ENCODE assay signal across 8 cellular contexts in genomic region chr16:75108792-75109731, GRCh38. TPM values are rescaled to one million over a fixed set of nuclear protein-coding genes. Genes with fewer than 3 reads are reported as not detected.
DNase-seq lines count a peak whose midpoint lies in the region; ATAC-seq and TF ChIP-seq lines count a peak whose summit lies in the region.

No MANE protein-coding gene starts in this region.

- H3K4me2 ChIP-seq in parathyroid adenoma (ENCODE audit: low read length): peak overlapping the region; percentile 54

- no peaks in the 10 kb centered on the region for H3K27me3 ChIP-seq in parathyroid adenoma (ENCODE audit: control insufficient read depth, insufficient read depth, low read length)
- no peaks in the 10 kb centered on the region for H3K27me3 ChIP-seq in thymus (ENCODE audit: control insufficient read depth, insufficient read depth)

- no peak for TF ChIP-seq CTCF in parathyroid adenoma (IDR thresholded peaks at IDR 0.05)

- H3K4me3 ChIP-seq in parathyroid adenoma (ENCODE audit: low read depth, low read length): peak overlapping the region; percentile 18
- no peak overlapping the region for H3K4me3 ChIP-seq in thymus (ENCODE audit: low read length)

- peak; percentile 40 for ATAC-seq in HG02759 (IDR thresholded peaks at IDR 0.05; ENCODE audit: unreplicated experiment)

- no peak overlapping the region for H3K9ac ChIP-seq in parathyroid adenoma

- H3K36me3 ChIP-seq in parathyroid adenoma (ENCODE audit: control insufficient read depth, insufficient read depth, low read length): no peaks in the 10 kb centered on the region
- peaks cover 15% of the 10 kb centered on the region for H3K36me3 ChIP-seq in thymus (ENCODE audit: control insufficient read depth, insufficient read depth)

- no peaks in the 10 kb centered on the region for H3K9me3 ChIP-seq in parathyroid adenoma (ENCODE audit: control insufficient read depth, low read length)
- H3K9me3 ChIP-seq in thymus (ENCODE audit: control insufficient read depth): no peaks in the 10 kb centered on the region

- H3K4me1 ChIP-seq in parathyroid adenoma (peaks cover 53% of the 10 kb centered on the region), thymus (ENCODE audit: control insufficient read depth, insufficient read depth, low read length) (peaks cover 72% of the 10 kb centered on the region)

- H2AFZ ChIP-seq in parathyroid adenoma: peak overlapping the region; percentile 60

- peak overlapping the region; percentile 98 for H3K27ac ChIP-seq in parathyroid adenoma
- peak overlapping the region; percentile 86 for H3K27ac ChIP-seq in thymus (ENCODE audit: low read depth)

- peak in 12 of 14 donors; percentile 45 to 90 (median 74) for DNase-seq in C1 segment of cervical spinal cord (lab: John Stamatoyannopoulos, UW)
- DNase-seq in RPMI8226: peak; percentile 82
- DNase-seq in activated T-helper 9 cell treated with anti-CD3 and anti-CD28 coated beads, Interleukin-2, amount 50 U/mL, for 16 hours (ENCODE audit: low read depth): peak; percentile 72
- peak; percentile 79 for DNase-seq in fibroblast of the conjunctiva (ENCODE audit: low read depth)
- DNase-seq in NCI-H2171 (lab: John Stamatoyannopoulos, UW): no peak

- WGBS in thymus: 44% methylated on average over 27 of the region's 27 CpGs

- peaks cover 8% of the 10 kb centered on the region for H3K79me2 ChIP-seq in parathyroid adenoma

RNA-seq across cellular contexts. Expression of gene LDHD, which starts 7.5 kb away (rescaled TPM):
- 1.6 TPM for polyA plus RNA-seq in thymus

RNA-seq across cellular contexts. Expression of gene ZFP1, which starts 39.3 kb away (rescaled TPM):
- 10.8 TPM for polyA plus RNA-seq in thymus
